In the genomic region with DNA sequence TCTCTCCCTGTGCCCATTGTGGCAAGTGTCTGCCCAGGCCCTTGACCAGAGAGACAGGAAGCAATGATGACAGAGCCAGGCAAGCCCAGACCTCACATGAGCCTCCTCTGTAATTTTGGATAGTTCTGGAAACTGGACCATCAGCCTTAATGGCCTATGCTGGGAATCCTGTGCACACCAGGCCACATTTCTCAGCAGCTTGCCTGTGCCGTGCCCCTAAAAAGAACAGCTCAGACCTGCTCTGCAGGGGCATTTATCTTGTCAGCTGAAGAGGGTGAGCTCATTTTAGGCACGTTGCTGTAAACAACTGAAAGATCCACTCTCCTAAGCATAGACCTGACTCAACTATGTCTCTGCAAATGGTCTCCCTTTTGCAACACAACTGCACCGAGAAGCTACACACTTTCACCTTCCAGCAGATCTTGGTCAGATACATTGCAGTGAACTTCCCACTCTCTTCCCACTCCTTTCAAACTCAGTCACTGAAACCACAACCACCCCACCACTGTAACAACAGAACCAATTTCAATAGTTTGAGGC, we compare ENCODE assay signal across 8 cellular contexts. TPM values are rescaled to one million over a fixed set of nuclear protein-coding genes. Genes with fewer than 3 reads are reported as not detected.
A peak's percentile ranks its signal among the peaks of the same experiment; 100 is the strongest.
DNase-seq lines count a peak whose midpoint lies in the region; ATAC-seq and TF ChIP-seq lines count a peak whose summit lies in the region.

No MANE protein-coding gene starts in this region.

- H3K9me3 Mint-ChIP-seq in natural killer cell treated with Interleukin-12 subunit alpha and Interleukin-12 subunit beta and Interleukin-15 and Interleukin-18, amount 100 ng/mL, for 72 hours, result peaks cover 4% of the 10 kb centered on the region
- peaks cover 0 to 2% of the 10 kb centered on the region in 2 donors for H3K9me3 Mint-ChIP-seq in natural killer cell
- no peaks in the 10 kb centered on the region for H3K9me3 Mint-ChIP-seq in activated T-helper 17 cell treated with anti-CD3 and anti-CD28 coated beads, Interleukin-2, amount 50 U/mL, for 72 hours
- peaks cover 10% of the 10 kb centered on the region for H3K9me3 Mint-ChIP-seq in type B pancreatic cell

- no peak overlapping the region for H3K27ac Mint-ChIP-seq in natural killer cell treated with Interleukin-12 subunit alpha and Interleukin-12 subunit beta and Interleukin-15 and Interleukin-18, amount 100 ng/mL, for 72 hours
- H3K27ac Mint-ChIP-seq in natural killer cell, result no peak overlapping the region
- peak overlapping the region; percentile 20 for H3K27ac Mint-ChIP-seq in activated T-helper 17 cell treated with anti-CD3 and anti-CD28 coated beads, Interleukin-2, amount 50 U/mL, for 72 hours
- peak overlapping the region; percentile 95 for H3K27ac Mint-ChIP-seq in type B pancreatic cell

- H3K4me3 Mint-ChIP-seq in natural killer cell treated with Interleukin-12 subunit alpha and Interleukin-12 subunit beta and Interleukin-15 and Interleukin-18, amount 100 ng/mL, for 72 hours, result no peak overlapping the region
- H3K4me3 Mint-ChIP-seq in natural killer cell (no peak overlapping the region), type B pancreatic cell (peak overlapping the region; percentile 55)
- peak overlapping the region; percentile 29 for H3K4me3 Mint-ChIP-seq in activated T-helper 17 cell treated with anti-CD3 and anti-CD28 coated beads, Interleukin-2, amount 50 U/mL, for 72 hours

- H3K27me3 Mint-ChIP-seq in natural killer cell treated with Interleukin-12 subunit alpha and Interleukin-12 subunit beta and Interleukin-15 and Interleukin-18, amount 100 ng/mL, for 72 hours, result peaks cover 10 to 13% of the 10 kb centered on the region in 2 donors
- H3K27me3 Mint-ChIP-seq in natural killer cell (ENCODE audit: low read depth in 2 of 2) (peaks cover 5 to 7% of the 10 kb centered on the region in 2 donors), type B pancreatic cell (no peaks in the 10 kb centered on the region)
- peaks cover 7% of the 10 kb centered on the region for H3K27me3 Mint-ChIP-seq in activated T-helper 17 cell treated with anti-CD3 and anti-CD28 coated beads, Interleukin-2, amount 50 U/mL, for 72 hours

- peaks cover 5 to 6% of the 10 kb centered on the region in 2 donors for H3K4me1 Mint-ChIP-seq in natural killer cell treated with Interleukin-12 subunit alpha and Interleukin-12 subunit beta and Interleukin-15 and Interleukin-18, amount 100 ng/mL, for 72 hours (ENCODE audit: low read depth in 2 of 2)
- no peaks in the 10 kb centered on the region for H3K4me1 Mint-ChIP-seq in natural killer cell
- H3K4me1 Mint-ChIP-seq in activated T-helper 17 cell treated with anti-CD3 and anti-CD28 coated beads, Interleukin-2, amount 50 U/mL, for 72 hours, result peaks cover 9% of the 10 kb centered on the region
- no peaks in the 10 kb centered on the region for H3K4me1 Mint-ChIP-seq in type B pancreatic cell (ENCODE audit: unreplicated experiment)

- intact Hi-C loops in natural killer cell (cut with micrococcal nuclease), result no loop called here

- no peaks in the 10 kb centered on the region for H3K36me3 ChIP-seq in WERI-Rb-1

- H3K4me3 ChIP-seq in WERI-Rb-1 (ENCODE audit: low read depth, low read length), result no peak overlapping the region

- DNase-seq in natural killer cell treated with Interleukin-12 subunit alpha and Interleukin-12 subunit beta and Interleukin-15 and Interleukin-18, amount 100 ng/mL, for 72 hours (ENCODE audit: low spot score), result no peak
- DNase-seq in natural killer cell (no peak), type B pancreatic cell (ENCODE audit: extremely low spot score, unreplicated experiment) (no peak), putamen (ENCODE audit: low spot score) (no peak), DMS153 (lab: John Stamatoyannopoulos, UW) (no peak), WERI-Rb-1 (no peak)

- peaks cover 3% of the 10 kb centered on the region for H3K9me3 ChIP-seq in WERI-Rb-1 (ENCODE audit: severe bottlenecking)

- no peaks in the 10 kb centered on the region for H3K36me3 Mint-ChIP-seq in natural killer cell treated with Interleukin-12 subunit alpha and Interleukin-12 subunit beta and Interleukin-15 and Interleukin-18, amount 100 ng/mL, for 72 hours
- H3K36me3 Mint-ChIP-seq in natural killer cell (no peaks in the 10 kb centered on the region), type B pancreatic cell (no peaks in the 10 kb centered on the region)
- H3K36me3 Mint-ChIP-seq in activated T-helper 17 cell treated with anti-CD3 and anti-CD28 coated beads, Interleukin-2, amount 50 U/mL, for 72 hours (ENCODE audit: low read depth), result no peaks in the 10 kb centered on the region

- H3K27ac ChIP-seq in WERI-Rb-1, result no peak overlapping the region

- TF ChIP-seq CTCF in natural killer cell (IDR thresholded peaks at IDR 0.05) (no peak), type B pancreatic cell (conservative IDR thresholded peaks at IDR 0.05) (no peak), WERI-Rb-1 (IDR thresholded peaks at IDR 0.05; ENCODE audit: low read depth, low read length) (no peak)

- no peaks in the 10 kb centered on the region for H3K27me3 ChIP-seq in WERI-Rb-1 (ENCODE audit: insufficient read depth, low read depth, severe bottlenecking)

- ATAC-seq in natural killer cell treated with Interleukin-12 subunit alpha and Interleukin-12 subunit beta and Interleukin-15 and Interleukin-18, amount 100 ng/mL, for 72 hours, result peak; percentile 90 to 92
- no peak for ATAC-seq in natural killer cell
- peak; percentile 89 for ATAC-seq in HG02852 (IDR thresholded peaks at IDR 0.05; ENCODE audit: unreplicated experiment)
- peak; percentile 98 for ATAC-seq in activated T-helper 17 cell treated with anti-CD3 and anti-CD28 coated beads, Interleukin-2, amount 50 U/mL, for 72 hours (replicated peaks)

RNA-seq across cellular contexts. Expression of a gene that starts 53.5 kb away (rescaled TPM):
- total RNA-seq in natural killer cell treated with Interleukin-12 subunit alpha and Interleukin-12 subunit beta and Interleukin-15 and Interleukin-18, amount 100 ng/mL, for 72 hours, result 10 to 100 TPM; 29.5 to 38.7 TPM
- total RNA-seq in natural killer cell (100 to 1,000 TPM in 1 of 3 donors, 10 to 100 TPM in 2; 74.2 to 111 (median 86.3) TPM), type B pancreatic cell (ENCODE audit: low replicate concordance) (90.5 and 121 TPM in 2 replicates)
- 10 to 100 TPM; 26.9 to 86.0 TPM for total RNA-seq in activated T-helper 17 cell treated with anti-CD3 and anti-CD28 coated beads, Interleukin-2, amount 50 U/mL, for 72 hours

Comparison
In these comparisons a context has a peak if more than half of its experiments do, and no peak if none do; other contexts are left out.
1. ATAC-seq: peak in natural killer cell treated with Interleukin-12 subunit alpha and Interleukin-12 subunit beta and Interleukin-15 and Interleukin-18, amount 100 ng/mL, for 72 hours (2 of 2), HG02852 (single experiment) and activated T-helper 17 cell treated with anti-CD3 and anti-CD28 coated beads, Interleukin-2, amount 50 U/mL, for 72 hours (single experiment); none in natural killer cell (0 of 3).
2. H3K27ac Mint-ChIP-seq: peak in activated T-helper 17 cell treated with anti-CD3 and anti-CD28 coated beads, Interleukin-2, amount 50 U/mL, for 72 hours (single experiment) and type B pancreatic cell (single experiment); none in natural killer cell treated with Interleukin-12 subunit alpha and Interleukin-12 subunit beta and Interleukin-15 and Interleukin-18, amount 100 ng/mL, for 72 hours (0 of 2) and natural killer cell (0 of 2).
3. H3K4me3 Mint-ChIP-seq: peak in activated T-helper 17 cell treated with anti-CD3 and anti-CD28 coated beads, Interleukin-2, amount 50 U/mL, for 72 hours (single experiment) and type B pancreatic cell (single experiment); none in natural killer cell treated with Interleukin-12 subunit alpha and Interleukin-12 subunit beta and Interleukin-15 and Interleukin-18, amount 100 ng/mL, for 72 hours (single experiment) and natural killer cell (single experiment).